In genomic region chrX:129772796-129773431, GRCh38 we compare ENCODE assay signal across 9 cellular contexts. TPM values are rescaled to one million over a fixed set of nuclear protein-coding genes. Genes with fewer than 3 reads are reported as not detected.
DNase-seq lines count a peak whose midpoint lies in the region; ATAC-seq and TF ChIP-seq lines count a peak whose summit lies in the region.
"Had no signal": no experiment of that assay in that cellular context is flagged by ENCODE, and none has a peak within 500 bp of the region (broad histone marks: within the 10 kb centered on the region; RNA-seq: fewer than 3 reads in every experiment).

No MANE protein-coding gene starts in this region.

- peaks cover 52 to 76% of the 10 kb centered on the region in 2 donors for H3K4me1 Mint-ChIP-seq in stimulated activated naive B cell treated with anti-CD40 and anti-IgM and Interleukin-4, amounts not matched to agents 10 μg/mL and 1 μg/mL and 100 μg/mL, for 72 hours

- peak overlapping the region; percentile 84 for H3K4me2 ChIP-seq in OCI-LY3 (ENCODE audit: low read length)

- no peaks in the 10 kb centered on the region for H3K36me3 ChIP-seq in OCI-LY3 (replicated peaks; ENCODE audit: low read depth, low read length)
- no peaks in the 10 kb centered on the region for H3K36me3 ChIP-seq in gastroesophageal sphincter

- no peak overlapping the region for H2AFZ ChIP-seq in OCI-LY3 (ENCODE audit: low read depth, low read length)

- peak overlapping the region; percentile 98 for H3K27ac Mint-ChIP-seq in stimulated activated naive B cell treated with anti-CD40 and anti-IgM and Interleukin-4, amounts not matched to agents 10 μg/mL and 1 μg/mL and 100 μg/mL, for 72 hours

- TF ChIP-seq CTCF in OCI-LY3 (IDR thresholded peaks at IDR 0.05; ENCODE audit: low read depth, low read length) = 0 out of 2 replicates have a peak, but pooled peaks have one; percentile 10
- TF ChIP-seq CTCF in gastroesophageal sphincter (IDR thresholded peaks at IDR 0.05) = no peak

- peak overlapping the region; percentile 46 to 57 for H3K4me3 Mint-ChIP-seq in stimulated activated naive B cell treated with anti-CD40 and anti-IgM and Interleukin-4, amounts not matched to agents 10 μg/mL and 1 μg/mL and 100 μg/mL, for 72 hours

- H3K9me3 ChIP-seq in OCI-LY3 (ENCODE audit: insufficient read depth, low read length) = no peaks in the 10 kb centered on the region
- H3K9me3 ChIP-seq in gastroesophageal sphincter = no peaks in the 10 kb centered on the region

- H3K36me3 Mint-ChIP-seq in stimulated activated naive B cell treated with anti-CD40 and anti-IgM and Interleukin-4, amounts not matched to agents 10 μg/mL and 1 μg/mL and 100 μg/mL, for 72 hours = no peaks in the 10 kb centered on the region

- DNase-seq in stimulated activated naive B cell treated with anti-CD40 and anti-IgM and Interleukin-4, amounts not matched to agents 10 μg/mL and 1 μg/mL and 100 μg/mL, for 72 hours = peak; percentile 91
- DNase-seq in COLO668 (lab: John Stamatoyannopoulos, UW; ENCODE audit: unreplicated experiment) = no peak
- no peak for DNase-seq in hepatic stellate cell (ENCODE audit: low spot score)

- H4K20me1 ChIP-seq in OCI-LY3 (ENCODE audit: insufficient read depth, low read length) = no peaks in the 10 kb centered on the region

- peak overlapping the region; percentile 32; the same call in 1 of the 2 replicates for H3K4me3 ChIP-seq in OCI-LY3 (ENCODE audit: low read length)
- H3K4me3 ChIP-seq in gastroesophageal sphincter = no peak overlapping the region

- H3K9ac ChIP-seq in OCI-LY3 (ENCODE audit: low read length) = peak overlapping the region; percentile 81

- peaks cover 5% of the 10 kb centered on the region for H3K79me2 ChIP-seq in OCI-LY3 (ENCODE audit: low read length)

- ATAC-seq in GM19025 (IDR thresholded peaks at IDR 0.05; ENCODE audit: low read depth, unreplicated experiment) = peak; percentile 66
- ATAC-seq in HG02852 (IDR thresholded peaks at IDR 0.05; ENCODE audit: unreplicated experiment) = peak; percentile 81
- ATAC-seq in gastroesophageal sphincter = peak; percentile 48
- ATAC-seq in stimulated activated naive B cell treated with anti-CD40 and anti-IgM and Interleukin-4, amounts not matched to agents 10 μg/mL and 1 μg/mL and 100 μg/mL, for 72 hours (replicated peaks) = peak; percentile 81 to 85

- TF ChIP-seq EP300 in gastroesophageal sphincter (IDR thresholded peaks at IDR 0.05) = no peak

- no peaks in the 10 kb centered on the region for H3K27me3 Mint-ChIP-seq in stimulated activated naive B cell treated with anti-CD40 and anti-IgM and Interleukin-4, amounts not matched to agents 10 μg/mL and 1 μg/mL and 100 μg/mL, for 72 hours

- no peak for TF ChIP-seq POLR2A in gastroesophageal sphincter (IDR thresholded peaks at IDR 0.05)

- H3K27me3 ChIP-seq in OCI-LY3 (ENCODE audit: low read depth, low read length) (no peaks in the 10 kb centered on the region), gastroesophageal sphincter (no peaks in the 10 kb centered on the region)

- H3K4me1 ChIP-seq in OCI-LY3 (ENCODE audit: low read length) = peaks cover 77% of the 10 kb centered on the region
- H3K4me1 ChIP-seq in gastroesophageal sphincter = no peaks in the 10 kb centered on the region

- WGBS in gastroesophageal sphincter (ENCODE audit: low coverage in 1 of 2), 2 donors = no CpG with 5 or more reads among the region's 14 CpGs

- no peaks in the 10 kb centered on the region for H3K9me3 Mint-ChIP-seq in stimulated activated naive B cell treated with anti-CD40 and anti-IgM and Interleukin-4, amounts not matched to agents 10 μg/mL and 1 μg/mL and 100 μg/mL, for 72 hours

- peak overlapping the region; percentile 100 for H3K27ac ChIP-seq in OCI-LY3 (ENCODE audit: low read length)
- no peak overlapping the region for H3K27ac ChIP-seq in gastroesophageal sphincter

RNA-seq across cellular contexts. Expression of gene SASH3, which starts 6.8 kb away (rescaled TPM):
- total RNA-seq in gastroesophageal sphincter = 1 to 10 TPM; 1.9 to 8.2 (median 5.3) TPM
- total RNA-seq: fibroblast of lung, SK-MEL-5 had no signal

RNA-seq across cellular contexts. Expression of gene XPNPEP2, which starts 34.1 kb away (rescaled TPM):
- 10 to 100 TPM in 1 of 4 donors, 1 to 10 TPM in 2, under 1 TPM in 1; 0.93 to 11.2 (median 6.5) TPM for total RNA-seq in gastroesophageal sphincter
- total RNA-seq: SK-MEL-5 had no signal
